In the genomic region with DNA sequence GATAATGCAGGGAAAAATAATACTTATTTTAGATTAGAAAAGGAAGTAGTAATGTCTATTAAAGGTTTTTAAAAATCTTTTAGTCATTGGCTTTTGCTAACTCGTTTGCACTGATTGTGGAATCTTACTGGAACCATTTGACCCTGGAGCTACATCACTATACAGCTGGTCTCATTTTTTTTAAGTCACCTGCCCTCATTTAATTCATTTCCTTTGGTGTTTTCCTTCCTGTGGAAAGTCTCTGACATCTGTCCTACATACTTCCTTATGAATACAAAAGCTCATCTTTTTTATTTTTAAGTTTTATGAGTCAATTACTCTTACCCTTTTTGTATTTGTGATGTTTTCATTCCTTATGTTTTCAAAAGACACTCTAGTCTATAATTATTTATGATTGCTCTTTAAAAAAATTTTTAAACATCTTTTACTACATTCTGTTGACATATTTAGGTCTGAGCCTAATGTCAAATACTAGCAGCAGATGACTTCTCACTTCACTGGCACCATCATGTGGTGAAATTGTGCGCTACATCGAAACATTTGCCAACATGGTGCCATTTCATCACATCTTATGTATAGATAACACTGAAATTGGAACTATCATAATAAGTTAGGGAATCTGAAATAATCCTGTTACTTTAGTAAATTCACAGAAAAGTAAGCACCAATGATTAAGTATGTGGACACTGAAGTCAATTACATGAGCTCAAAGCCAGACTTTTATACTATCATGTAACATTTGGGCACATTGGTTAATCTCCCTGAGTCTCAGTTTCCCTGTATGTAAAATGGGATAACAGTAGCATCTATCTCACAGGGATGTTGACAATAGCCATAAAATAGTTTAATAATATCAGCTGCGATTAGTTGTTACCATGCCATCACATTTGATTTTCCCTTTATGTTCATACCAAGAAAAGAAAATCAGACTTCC, we compare ENCODE assay signal across 8 cellular contexts. TPM values are rescaled to one million over a fixed set of nuclear protein-coding genes. Genes with fewer than 3 reads are reported as not detected.
A peak's percentile ranks its signal among the peaks of the same experiment; 100 is the strongest.
DNase-seq lines count a peak whose midpoint lies in the region; ATAC-seq lines count a peak whose summit lies in the region.

No MANE protein-coding gene starts in this region.

- no peak overlapping the region for H3K4me3 ChIP-seq in mesendoderm (ENCODE audit: low read length)

- no peaks in the 10 kb centered on the region for H3K79me2 ChIP-seq in mesendoderm (ENCODE audit: control insufficient read depth, insufficient read depth, low read length)

- H3K4me1 ChIP-seq in mesendoderm (ENCODE audit: control insufficient read depth, low read depth, low read length): no peaks in the 10 kb centered on the region

- H3K4me2 ChIP-seq in mesendoderm (ENCODE audit: low read length): no peak overlapping the region

- H3K9me3 Mint-ChIP-seq in activated CD4-positive, alpha-beta memory T cell treated with anti-CD3 and anti-CD28 coated beads for 36 hours: peaks cover 11% of the 10 kb centered on the region

- no peak overlapping the region for H3K18ac ChIP-seq in mesendoderm (ENCODE audit: low read length)

- H3K27me3 Mint-ChIP-seq in activated CD4-positive, alpha-beta memory T cell treated with anti-CD3 and anti-CD28 coated beads for 36 hours: peaks cover 4% of the 10 kb centered on the region

- peak; percentile 80 for ATAC-seq in HG02798 (IDR thresholded peaks at IDR 0.05; ENCODE audit: poor library complexity, unreplicated experiment)

- H3K4ac ChIP-seq in mesendoderm (ENCODE audit: low read depth, low read length): no peak overlapping the region

- no peak overlapping the region for H3K4me3 Mint-ChIP-seq in activated CD4-positive, alpha-beta memory T cell treated with anti-CD3 and anti-CD28 coated beads for 36 hours

- H3K27ac ChIP-seq in mesendoderm (ENCODE audit: low read depth, low read length): no peak overlapping the region

- H3K36me3 Mint-ChIP-seq in activated CD4-positive, alpha-beta memory T cell treated with anti-CD3 and anti-CD28 coated beads for 36 hours: peaks cover 3% of the 10 kb centered on the region

- H4K5ac ChIP-seq in mesendoderm (ENCODE audit: low read length): no peak overlapping the region

- no CpG with 5 or more reads among the region's 4 CpGs for WGBS in mesendoderm (ENCODE audit: extremely low coverage, insufficient coverage, low lambda C conversion rate)

- no peak overlapping the region for H2BK15ac ChIP-seq in mesendoderm (replicated peaks; ENCODE audit: low read depth)

- no peak overlapping the region for H3K9ac ChIP-seq in mesendoderm (ENCODE audit: low read length)

- POLR2A ChIA-PET in activated CD4-positive, alpha-beta memory T cell treated with anti-CD3 and anti-CD28 coated beads for 36 hours (lab: Charles Lee): no interaction called here

- no peak overlapping the region for H3K56ac ChIP-seq in mesendoderm (ENCODE audit: low read length)

- no peak overlapping the region for H2BK120ac ChIP-seq in mesendoderm (ENCODE audit: low read depth, low read length)

- CTCF ChIA-PET in activated CD4-positive, alpha-beta memory T cell treated with anti-CD3 and anti-CD28 coated beads for 36 hours (lab: Charles Lee): interaction anchor here (0.7 to 1.7 kb wide), 12 partner anchors 14 to 498 kb away, joined by 3 to 18 read pairs (median 4); no protein-coding TSS in a partner anchor

- H4K8ac ChIP-seq in mesendoderm (ENCODE audit: low read depth, low read length): no peak overlapping the region

- no peak overlapping the region for H3K27ac Mint-ChIP-seq in activated CD4-positive, alpha-beta memory T cell treated with anti-CD3 and anti-CD28 coated beads for 36 hours

- H3K36me3 ChIP-seq in mesendoderm (ENCODE audit: control insufficient read depth, insufficient read depth, low read length): no peaks in the 10 kb centered on the region

- H2AK5ac ChIP-seq in mesendoderm (ENCODE audit: low read length): no peak overlapping the region

- DNase-seq in SKM-1 treated with dmso at 0.1 percent for 144 hours (lab: John Stamatoyannopoulos, UW; ENCODE audit: unreplicated experiment) (peak; percentile 52), SKM-1 (lab: John Stamatoyannopoulos, UW; ENCODE audit: unreplicated experiment) (no peak), NCI-H226 (peak; percentile 43), mesendoderm (peak; percentile 76)
- DNase-seq in activated CD4-positive, alpha-beta memory T cell treated with anti-CD3 and anti-CD28 coated beads for 36 hours: peak; percentile 80
- DNase-seq in effector CD8-positive, alpha-beta T cell (lab: John Stamatoyannopoulos, UW): peak; percentile 24
- DNase-seq in stimulated activated naive CD4-positive, alpha-beta T cell (lab: John Stamatoyannopoulos, UW): peak; percentile 4 to 46 (median 15)

- no peak overlapping the region for H2BK5ac ChIP-seq in mesendoderm (ENCODE audit: low read length)

- peaks cover 11% of the 10 kb centered on the region for H3K4me1 Mint-ChIP-seq in activated CD4-positive, alpha-beta memory T cell treated with anti-CD3 and anti-CD28 coated beads for 36 hours (ENCODE audit: low read depth)

- no peaks in the 10 kb centered on the region for H3K27me3 ChIP-seq in mesendoderm (ENCODE audit: insufficient read depth, low read length, poor library complexity)

- intact Hi-C loops in activated CD4-positive, alpha-beta memory T cell treated with anti-CD3 and anti-CD28 coated beads for 36 hours (cut with micrococcal nuclease): loop anchor here (1.0 to 10.0 kb wide), 4 partner anchors 52 to 1430 kb away; no protein-coding TSS in a partner anchor

- no peaks in the 10 kb centered on the region for H3K79me1 ChIP-seq in mesendoderm (ENCODE audit: low read length)

- no peak overlapping the region for H3K23ac ChIP-seq in mesendoderm (ENCODE audit: low read length)

RNA-seq across cellular contexts. Expression of gene MMAA, which starts 9.4 kb away (rescaled TPM):
- 10 to 100 TPM; 24.4 to 25.1 TPM for total RNA-seq in activated CD4-positive, alpha-beta memory T cell treated with anti-CD3 and anti-CD28 coated beads for 36 hours
- polyA plus RNA-seq in mesendoderm (2013, experiment 1 of 2): 7.6 TPM
- polyA plus RNA-seq in mesendoderm (2013, experiment 2 of 2): 8.8 TPM
